21 cellular contexts compared by ENCODE assay signal in genomic region chr3:151625057-151625456, GRCh38.
"Had no signal": no experiment of that assay in that cellular context is flagged by ENCODE, and none has a peak within 500 bp of the region (broad histone marks: within the 10 kb centered on the region; RNA-seq: fewer than 3 reads in every experiment).

No MANE protein-coding gene starts in this region.

- H3K9me3 ChIP-seq: body of pancreas, gastrocnemius medialis, mucosa of descending colon, sigmoid colon, tibial artery had no signal

- H3K36me3 ChIP-seq: cardiac muscle cell, gastrocnemius medialis, sigmoid colon, tibial artery had no signal

- H3K4me3 ChIP-seq: body of pancreas, cardiac muscle cell, gastrocnemius medialis, mucosa of descending colon, sigmoid colon, tibial artery had no signal

- DNase-seq: activated B cell treated with CpG ODN at 0.5 μM for 24 hours; activated CD4-positive, alpha-beta T cell treated with anti-CD3 and anti-CD28 coated beads for 4 hours; activated CD4-positive, alpha-beta T cell treated with anti-CD3 and anti-CD28 coated beads, Interleukin-2, amount 50 U/mL, for 48 hours; activated naive CD4-positive, alpha-beta T cell treated with anti-CD3 and anti-CD28 coated beads for 36 hours; activated T-cell treated with anti-CD3 and anti-CD28 coated beads, Interleukin-2, amount 50 U/mL, for 48 hours; anterior cingulate cortex; body of pancreas; effector CD4-positive, alpha-beta T cell; gastrocnemius medialis; hypothalamus; mucosa of descending colon; nephron progenitor cell; nucleus accumbens; posterior cingulate gyrus; sigmoid colon; stimulated activated CD4-positive, alpha-beta T cell treated with anti-CD3 and anti-CD28 coated beads, Interleukin-4, amount 100 ng/mL, for 1 hour; stimulated activated naive CD8-positive, alpha-beta T cell treated with anti-CD3 and anti-CD28 coated beads, Interleukin-15, Interleukin-2, amounts not matched to agents 100 U/mL and 50 U/mL, for 24 hours; T-helper 1 cell; tibial artery had no signal

- ATAC-seq: body of pancreas; gastrocnemius medialis; mucosa of descending colon; stimulated activated naive CD8-positive, alpha-beta T cell treated with anti-CD3 and anti-CD28 coated beads, Interleukin-15, Interleukin-2, amounts not matched to agents 100 U/mL and 50 U/mL, for 24 hours had no signal

- H3K4me1 ChIP-seq: sigmoid colon had no signal

- H3K27ac ChIP-seq: body of pancreas, cardiac muscle cell, gastrocnemius medialis, sigmoid colon, tibial artery had no signal

- FAIRE-seq: islet of Langerhans had no signal

- H3K27me3 ChIP-seq: body of pancreas, cardiac muscle cell, gastrocnemius medialis, sigmoid colon, tibial artery had no signal
